ENCODE assay signal across 10 cellular contexts in the genomic region with DNA sequence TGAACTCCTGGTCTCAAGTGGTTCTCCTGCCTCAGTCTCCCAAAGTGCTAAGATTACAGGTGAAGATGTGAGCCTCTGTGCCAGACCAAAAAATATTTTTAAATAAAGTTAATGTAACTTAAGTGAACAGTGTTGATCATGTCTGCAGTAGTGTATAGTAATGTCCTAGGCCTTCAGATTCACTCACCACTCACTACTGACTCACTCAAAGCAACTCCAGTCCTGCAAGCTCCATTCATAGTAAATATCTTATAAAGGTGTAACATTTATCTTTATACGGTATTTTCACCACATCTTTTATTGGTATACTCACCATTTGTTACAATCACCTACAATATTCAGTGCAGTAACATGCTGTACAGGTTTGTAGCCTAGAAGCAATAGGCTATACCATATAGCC.
"Had no signal": no experiment of that assay in that cellular context is flagged by ENCODE, and none has a peak within 500 bp of the region (broad histone marks: within the 10 kb centered on the region; RNA-seq: fewer than 3 reads in every experiment).

No MANE protein-coding gene starts in this region.

- H2AFZ ChIP-seq: GM23338 had no signal

- H3K36me3 ChIP-seq: HAP-1 had no signal

- DNase-seq: H7, HFFc6, KG1 had no signal

- FAIRE-seq: H1, HepG2, K562 had no signal

- H3K9me3 ChIP-seq: HAP-1 had no signal

- H3K27ac ChIP-seq: HL-60 had no signal

- H3K4me1 ChIP-seq: HAP-1 had no signal

- H3K4me2 ChIP-seq: GM23338 had no signal

- ATAC-seq: GM23338, HCT116, HepG2, K562 had no signal

- H3K4me3 ChIP-seq: GM23338, HAP-1, K562 had no signal
